9 cellular contexts compared by ENCODE assay signal in the genomic region with DNA sequence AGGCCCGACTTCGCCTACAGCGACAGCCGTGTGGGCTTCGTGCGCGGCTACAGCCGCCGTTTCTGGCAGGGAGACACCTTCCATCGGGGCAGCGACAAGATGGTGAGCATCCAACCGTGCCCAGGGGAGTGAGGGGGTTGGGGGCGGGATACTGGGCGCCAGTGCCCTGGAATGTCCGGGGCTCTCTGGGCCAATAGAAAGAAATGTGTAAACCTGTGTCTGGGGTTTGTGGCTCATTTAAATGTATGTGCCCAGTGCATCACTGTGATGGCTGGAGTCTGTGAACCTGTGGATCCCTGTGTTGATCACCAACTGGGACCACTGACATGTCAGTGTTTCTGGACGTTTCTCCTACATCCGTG. TPM values are rescaled to one million over a fixed set of nuclear protein-coding genes. Genes with fewer than 3 reads are reported as not detected.
DNase-seq lines count a peak whose midpoint lies in the region; ATAC-seq and FAIRE-seq lines count a peak whose summit lies in the region.
"Had no signal": no experiment of that assay in that cellular context is flagged by ENCODE, and none has a peak within 500 bp of the region (broad histone marks: within the 10 kb centered on the region; RNA-seq: fewer than 3 reads in every experiment).

No MANE protein-coding gene starts in this region.

- ATAC-seq in activated CD8-positive, alpha-beta T cell treated with anti-CD3 and anti-CD28 coated beads, Interleukin-2, amount 10 ng/mL, durations not matched to agents 7 days and 5 days = no peak
- no peak for ATAC-seq in HG02759 (IDR thresholded peaks at IDR 0.05; ENCODE audit: unreplicated experiment)

- peaks cover 11% of the 10 kb centered on the region for H3K4me1 ChIP-seq in thymus (ENCODE audit: control insufficient read depth, insufficient read depth, low read length)

- POLR2A ChIA-PET in activated CD4-positive, alpha-beta T cell treated with anti-CD3 and anti-CD28 coated beads, Interleukin-2, amount 10 ng/mL, durations not matched to agents 7 days and 5 days (lab: Charles Lee) = interaction anchor here (0.7 kb wide), 1 partner anchor 11 kb away, joined by 3 read pairs; no protein-coding TSS in a partner anchor
- POLR2A ChIA-PET in activated CD8-positive, alpha-beta T cell treated with anti-CD3 and anti-CD28 coated beads, Interleukin-2, amount 10 ng/mL, durations not matched to agents 7 days and 5 days (lab: Charles Lee) = interaction anchor here (0.6 to 2.6 kb wide), 8 partner anchors 8 to 329 kb away, joined by 3 to 21 read pairs (median 3); partner anchors contain the start of gene INO80

- H3K36me3 Mint-ChIP-seq in activated CD4-positive, alpha-beta T cell treated with anti-CD3 and anti-CD28 coated beads, Interleukin-2, amount 10 ng/mL, durations not matched to agents 7 days and 5 days (ENCODE audit: low read depth) = peaks cover 6% of the 10 kb centered on the region
- peaks cover 21% of the 10 kb centered on the region for H3K36me3 Mint-ChIP-seq in activated CD8-positive, alpha-beta T cell treated with anti-CD3 and anti-CD28 coated beads, Interleukin-2, amount 10 ng/mL, durations not matched to agents 7 days and 5 days (ENCODE audit: low read depth)
- H3K36me3 Mint-ChIP-seq in immature natural killer cell = peaks cover 0 to 4% (median 0%) of the 10 kb centered on the region in 3 donors

- peak overlapping the region; percentile 66 for H3K4me3 ChIP-seq in thymus (ENCODE audit: low read length)

- FAIRE-seq in urothelium cell line (lab: Jason Lieb, UNC) = no peak

- H3K27ac Mint-ChIP-seq in activated CD4-positive, alpha-beta T cell treated with anti-CD3 and anti-CD28 coated beads, Interleukin-2, amount 10 ng/mL, durations not matched to agents 7 days and 5 days = peak overlapping the region; percentile 94
- peak overlapping the region; percentile 87 for H3K27ac Mint-ChIP-seq in activated CD8-positive, alpha-beta T cell treated with anti-CD3 and anti-CD28 coated beads, Interleukin-2, amount 10 ng/mL, durations not matched to agents 7 days and 5 days
- H3K27ac Mint-ChIP-seq in immature natural killer cell = peak overlapping the region in 5 of 6 donors; percentile 8 to 80 (median 43)

- WGBS in thymus = 17% methylated on average over 17 of the region's 17 CpGs

- no peak overlapping the region for H3K27ac ChIP-seq in thymus (ENCODE audit: low read depth)

- no peaks in the 10 kb centered on the region for H3K9me3 ChIP-seq in thymus (ENCODE audit: control insufficient read depth)

- H3K27me3 ChIP-seq in thymus (ENCODE audit: control insufficient read depth, insufficient read depth) = no peaks in the 10 kb centered on the region

- no peaks in the 10 kb centered on the region for H3K9me3 Mint-ChIP-seq in activated CD4-positive, alpha-beta T cell treated with anti-CD3 and anti-CD28 coated beads, Interleukin-2, amount 10 ng/mL, durations not matched to agents 7 days and 5 days
- no peaks in the 10 kb centered on the region for H3K9me3 Mint-ChIP-seq in activated CD8-positive, alpha-beta T cell treated with anti-CD3 and anti-CD28 coated beads, Interleukin-2, amount 10 ng/mL, durations not matched to agents 7 days and 5 days (ENCODE audit: insufficient read depth)
- no peaks in the 10 kb centered on the region for H3K9me3 Mint-ChIP-seq in immature natural killer cell

- H3K27me3 Mint-ChIP-seq in activated CD4-positive, alpha-beta T cell treated with anti-CD3 and anti-CD28 coated beads, Interleukin-2, amount 10 ng/mL, durations not matched to agents 7 days and 5 days = no peaks in the 10 kb centered on the region
- H3K27me3 Mint-ChIP-seq in activated CD8-positive, alpha-beta T cell treated with anti-CD3 and anti-CD28 coated beads, Interleukin-2, amount 10 ng/mL, durations not matched to agents 7 days and 5 days (ENCODE audit: low read depth) = peaks cover 2% of the 10 kb centered on the region
- H3K27me3 Mint-ChIP-seq in immature natural killer cell (ENCODE audit: low read depth in 3 of 3) = peaks cover 6 to 11% (median 8%) of the 10 kb centered on the region in 3 donors

- no peak for DNase-seq in activated CD4-positive, alpha-beta T cell treated with anti-CD3 and anti-CD28 coated beads, Interleukin-2, amount 10 ng/mL, durations not matched to agents 7 days and 5 days
- no peak for DNase-seq in activated CD4-positive, alpha-beta T cell treated with anti-CD3 and anti-CD28 coated beads for 48 hours
- no peak for DNase-seq in activated CD8-positive, alpha-beta T cell treated with anti-CD3 and anti-CD28 coated beads, Interleukin-2, amount 10 ng/mL, durations not matched to agents 7 days and 5 days
- DNase-seq in immature natural killer cell (no peak), NCI-H2029 treated with DMSO at 0.1 percent for 48 hours (lab: John Stamatoyannopoulos, UW) (no peak), urothelium cell line (ENCODE audit: low spot score) (no peak)

- H3K4me3 Mint-ChIP-seq in activated CD4-positive, alpha-beta T cell treated with anti-CD3 and anti-CD28 coated beads, Interleukin-2, amount 10 ng/mL, durations not matched to agents 7 days and 5 days = peak overlapping the region; percentile 94
- peak overlapping the region; percentile 91 for H3K4me3 Mint-ChIP-seq in activated CD8-positive, alpha-beta T cell treated with anti-CD3 and anti-CD28 coated beads, Interleukin-2, amount 10 ng/mL, durations not matched to agents 7 days and 5 days
- H3K4me3 Mint-ChIP-seq in immature natural killer cell = peak overlapping the region; percentile 88 to 93 (median 91)

- H3K4me1 Mint-ChIP-seq in activated CD4-positive, alpha-beta T cell treated with anti-CD3 and anti-CD28 coated beads, Interleukin-2, amount 10 ng/mL, durations not matched to agents 7 days and 5 days = peaks cover 39% of the 10 kb centered on the region
- peaks cover 39% of the 10 kb centered on the region for H3K4me1 Mint-ChIP-seq in activated CD8-positive, alpha-beta T cell treated with anti-CD3 and anti-CD28 coated beads, Interleukin-2, amount 10 ng/mL, durations not matched to agents 7 days and 5 days (ENCODE audit: low read depth)
- H3K4me1 Mint-ChIP-seq in immature natural killer cell = peaks cover 17 to 27% of the 10 kb centered on the region in 2 donors

- CTCF ChIA-PET in activated CD4-positive, alpha-beta T cell treated with anti-CD3 and anti-CD28 coated beads, Interleukin-2, amount 10 ng/mL, durations not matched to agents 7 days and 5 days (lab: Charles Lee) = interaction anchor here (0.6 to 9.1 kb wide), 10 partner anchors 9 to 265 kb away, joined by 3 to 59 read pairs (median 6); no protein-coding TSS in a partner anchor
- CTCF ChIA-PET in activated CD8-positive, alpha-beta T cell treated with anti-CD3 and anti-CD28 coated beads, Interleukin-2, amount 10 ng/mL, durations not matched to agents 7 days and 5 days (lab: Charles Lee) = interaction anchor here (0.7 to 7.2 kb wide), 9 partner anchors 12 to 277 kb away, joined by 3 to 67 read pairs (median 5); partner anchors contain the start of genes CHP1 and EXD1

- H3K36me3 ChIP-seq in thymus (ENCODE audit: control insufficient read depth, insufficient read depth) = no peaks in the 10 kb centered on the region

RNA-seq across cellular contexts. Expression of gene CHAC1, which starts 0.4 kb away (rescaled TPM):
- 1 to 10 TPM; 4.7 to 6.7 TPM for total RNA-seq in activated CD4-positive, alpha-beta T cell treated with anti-CD3 and anti-CD28 coated beads, Interleukin-2, amount 10 ng/mL, durations not matched to agents 7 days and 5 days
- total RNA-seq in activated CD8-positive, alpha-beta T cell treated with anti-CD3 and anti-CD28 coated beads, Interleukin-2, amount 10 ng/mL, durations not matched to agents 7 days and 5 days = 1 to 10 TPM; 8.3 to 8.9 TPM
- polyA plus RNA-seq in immature natural killer cell (under 1 TPM in 1 of 3 donors, not detected in 2; 0.77 TPM), thymus (1.9 TPM)

RNA-seq across cellular contexts. Expression of gene DLL4, which starts 24.6 kb away (rescaled TPM):
- not detected for total RNA-seq in activated CD4-positive, alpha-beta T cell treated with anti-CD3 and anti-CD28 coated beads, Interleukin-2, amount 10 ng/mL, durations not matched to agents 7 days and 5 days
- total RNA-seq in activated CD8-positive, alpha-beta T cell treated with anti-CD3 and anti-CD28 coated beads, Interleukin-2, amount 10 ng/mL, durations not matched to agents 7 days and 5 days = not detected
- polyA plus RNA-seq in immature natural killer cell (not detected), thymus (5.9 TPM)
- total RNA-seq: Daoy had no signal

RNA-seq across cellular contexts. Expression of gene VPS18, which starts 59.4 kb away (rescaled TPM):
- total RNA-seq in activated CD4-positive, alpha-beta T cell treated with anti-CD3 and anti-CD28 coated beads, Interleukin-2, amount 10 ng/mL, durations not matched to agents 7 days and 5 days = 10 to 100 TPM; 16.2 to 16.6 TPM
- 10 to 100 TPM; 17.8 to 18.4 TPM for total RNA-seq in activated CD8-positive, alpha-beta T cell treated with anti-CD3 and anti-CD28 coated beads, Interleukin-2, amount 10 ng/mL, durations not matched to agents 7 days and 5 days
- 10 to 100 TPM; 20.8 to 36.8 (median 35.3) TPM for polyA plus RNA-seq in immature natural killer cell
- polyA plus RNA-seq in thymus = 10.3 TPM

Comparison
In these comparisons a context has a peak if more than half of its experiments do, and no peak if none do; other contexts are left out.
1. H3K27ac Mint-ChIP-seq: peak in every context shown above with its lines; median percentile 94 in activated CD4-positive, alpha-beta T cell treated with anti-CD3 and anti-CD28 coated beads, Interleukin-2, amount 10 ng/mL, durations not matched to agents 7 days and 5 days; 87 in activated CD8-positive, alpha-beta T cell treated with anti-CD3 and anti-CD28 coated beads, Interleukin-2, amount 10 ng/mL, durations not matched to agents 7 days and 5 days; 43 in immature natural killer cell.